25 cellular contexts compared by ENCODE assay signal in the genomic region with DNA sequence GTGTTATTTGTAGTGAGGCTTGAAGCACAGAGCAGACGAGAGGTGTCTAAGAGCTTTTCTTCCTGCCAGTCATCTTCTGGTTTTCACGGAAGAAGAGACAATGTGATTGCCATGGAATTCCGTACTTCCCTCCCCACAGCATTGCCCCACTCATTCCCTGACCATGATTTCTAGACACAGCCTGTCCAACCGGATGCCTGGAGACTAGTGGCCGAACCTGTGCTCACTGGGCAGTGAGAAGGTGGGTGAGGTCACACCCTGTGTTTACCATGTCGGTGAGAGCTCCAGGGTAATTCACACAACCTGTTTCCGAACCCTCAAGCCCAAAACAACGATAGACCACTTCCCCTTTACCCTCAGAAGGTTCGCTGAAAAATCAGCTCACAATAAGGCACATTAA.
"Had no signal": no experiment of that assay in that cellular context is flagged by ENCODE, and none has a peak within 500 bp of the region (broad histone marks: within the 10 kb centered on the region; RNA-seq: fewer than 3 reads in every experiment).

No MANE protein-coding gene starts in this region.

- H3K36me3 ChIP-seq: colonic mucosa, esophagus squamous epithelium, gastrocnemius medialis, heart right ventricle, left ventricle myocardium inferior, lower lobe of right lung had no signal

- H3K4me1 ChIP-seq: colonic mucosa, gastrocnemius medialis, heart right ventricle, left ventricle myocardium inferior had no signal

- H3K9me3 ChIP-seq: colonic mucosa, esophagus squamous epithelium, gastrocnemius medialis, heart right ventricle, left ventricle myocardium inferior, lower lobe of right lung, mucosa of descending colon had no signal

- ATAC-seq: effector memory CD8-positive, alpha-beta T cell; esophagus mucosa; gastrocnemius medialis; heart right ventricle; left colon; left lobe of liver; lower lobe of right lung; mucosa of descending colon had no signal

- DNase-seq: cerebellar nuclear complex; colonic mucosa; cortex of kidney; dorsolateral prefrontal cortex; effector CD4-positive, alpha-beta T cell; effector memory CD8-positive, alpha-beta T cell; erythroblast; esophagus squamous epithelium; foreskin fibroblast; foreskin melanocyte; gastrocnemius medialis; glutamatergic neuron; head of caudate nucleus; heart right ventricle; hippocampal formation; kidney; kidney glomerular epithelial cell; left colon; left ventricle myocardium inferior; lower lobe of right lung; mesenchymal stem cell; mucosa of descending colon had no signal

- H3K27me3 ChIP-seq: colonic mucosa, esophagus squamous epithelium, gastrocnemius medialis had no signal

- H3K4me3 ChIP-seq: colonic mucosa, dorsolateral prefrontal cortex, esophagus squamous epithelium, gastrocnemius medialis, heart right ventricle, left ventricle myocardium inferior, lower lobe of right lung, mucosa of descending colon had no signal

- H3K27ac ChIP-seq: colonic mucosa, epithelial cell of prostate, esophagus squamous epithelium, gastrocnemius medialis, heart right ventricle, left ventricle myocardium inferior, lower lobe of right lung had no signal
